Comparison of ENCODE assay signal across 1 cellular context in the genomic region with DNA sequence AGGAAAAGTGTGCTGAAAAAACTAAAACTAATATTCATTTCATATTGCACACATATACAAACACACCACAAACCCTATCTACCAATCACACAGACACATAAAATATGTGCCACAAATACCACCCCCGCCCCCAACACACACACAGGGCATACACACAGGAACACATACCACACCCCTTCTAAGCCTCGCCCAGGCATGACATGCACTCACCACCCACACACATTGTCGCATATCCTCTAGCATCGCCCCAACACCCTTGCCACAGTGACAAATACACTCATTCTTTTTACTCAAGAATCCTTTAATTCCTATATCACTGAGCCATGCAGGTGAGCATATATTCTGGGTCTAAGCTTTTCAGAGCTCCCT.
TF ChIP-seq lines count a peak whose summit lies in the region.

No MANE protein-coding gene starts in this region.

TF ChIP-seq in GM12878, 131 proteins besides CTCF, POLR2A, EP300 and RAD21 (continued from another document):
- TF ChIP-seq ZNF217 (IDR thresholded peaks at IDR 0.05) (no peak), JUND (IDR thresholded peaks at IDR 0.05; ENCODE audit: low read depth, low read length) (no peak), HDAC6 (IDR thresholded peaks at IDR 0.05; ENCODE audit: unreplicated experiment) (no peak), TCF7 (IDR thresholded peaks at IDR 0.05; ENCODE audit: borderline replicate concordance) (no peak), STAT1 (conservative IDR thresholded peaks at IDR 0.05) (no peak), MTA2 (IDR thresholded peaks at IDR 0.05; ENCODE audit: low read depth) (peak; percentile 47; the same call in 1 of the 2 replicates), KAT2A (conservative IDR thresholded peaks at IDR 0.05; ENCODE audit: control insufficient read depth, low read depth, low read length) (no peak), ZNF622 (IDR thresholded peaks at IDR 0.05) (no peak), JUNB (IDR thresholded peaks at IDR 0.05) (no peak), CBX3 (IDR thresholded peaks at IDR 0.05; ENCODE audit: borderline replicate concordance, low read depth) (no peak), SP1 (IDR thresholded peaks at IDR 0.05; ENCODE audit: low read depth, low read length) (no peak), SIN3A (IDR thresholded peaks at IDR 0.05; ENCODE audit: low read depth, low read length) (no peak), SPI1 (IDR thresholded peaks at IDR 0.05; ENCODE audit: borderline replicate concordance, insufficient read depth, low read depth, low read length) (no peak), NR2C2 (IDR thresholded peaks at IDR 0.05; ENCODE audit: borderline replicate concordance, control insufficient read depth, insufficient read length, low read depth) (no peak), SMAD5 (IDR thresholded peaks at IDR 0.05; ENCODE audit: low read depth) (no peak), SREBF2 (IDR thresholded peaks at IDR 0.05; ENCODE audit: low read length) (no peak)
- TF ChIP-seq, protein P1, sequence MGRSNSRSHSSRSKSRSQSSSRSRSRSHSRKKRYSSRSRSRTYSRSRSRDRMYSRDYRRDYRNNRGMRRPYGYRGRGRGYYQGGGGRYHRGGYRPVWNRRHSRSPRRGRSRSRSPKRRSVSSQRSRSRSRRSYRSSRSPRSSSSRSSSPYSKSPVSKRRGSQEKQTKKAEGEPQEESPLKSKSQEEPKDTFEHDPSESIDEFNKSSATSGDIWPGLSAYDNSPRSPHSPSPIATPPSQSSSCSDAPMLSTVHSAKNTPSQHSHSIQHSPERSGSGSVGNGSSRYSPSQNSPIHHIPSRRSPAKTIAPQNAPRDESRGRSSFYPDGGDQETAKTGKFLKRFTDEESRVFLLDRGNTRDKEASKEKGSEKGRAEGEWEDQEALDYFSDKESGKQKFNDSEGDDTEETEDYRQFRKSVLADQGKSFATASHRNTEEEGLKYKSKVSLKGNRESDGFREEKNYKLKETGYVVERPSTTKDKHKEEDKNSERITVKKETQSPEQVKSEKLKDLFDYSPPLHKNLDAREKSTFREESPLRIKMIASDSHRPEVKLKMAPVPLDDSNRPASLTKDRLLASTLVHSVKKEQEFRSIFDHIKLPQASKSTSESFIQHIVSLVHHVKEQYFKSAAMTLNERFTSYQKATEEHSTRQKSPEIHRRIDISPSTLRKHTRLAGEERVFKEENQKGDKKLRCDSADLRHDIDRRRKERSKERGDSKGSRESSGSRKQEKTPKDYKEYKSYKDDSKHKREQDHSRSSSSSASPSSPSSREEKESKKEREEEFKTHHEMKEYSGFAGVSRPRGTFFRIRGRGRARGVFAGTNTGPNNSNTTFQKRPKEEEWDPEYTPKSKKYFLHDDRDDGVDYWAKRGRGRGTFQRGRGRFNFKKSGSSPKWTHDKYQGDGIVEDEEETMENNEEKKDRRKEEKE (IDR thresholded peaks at IDR 0.05) = no peak
- TF ChIP-seq, protein P2, sequence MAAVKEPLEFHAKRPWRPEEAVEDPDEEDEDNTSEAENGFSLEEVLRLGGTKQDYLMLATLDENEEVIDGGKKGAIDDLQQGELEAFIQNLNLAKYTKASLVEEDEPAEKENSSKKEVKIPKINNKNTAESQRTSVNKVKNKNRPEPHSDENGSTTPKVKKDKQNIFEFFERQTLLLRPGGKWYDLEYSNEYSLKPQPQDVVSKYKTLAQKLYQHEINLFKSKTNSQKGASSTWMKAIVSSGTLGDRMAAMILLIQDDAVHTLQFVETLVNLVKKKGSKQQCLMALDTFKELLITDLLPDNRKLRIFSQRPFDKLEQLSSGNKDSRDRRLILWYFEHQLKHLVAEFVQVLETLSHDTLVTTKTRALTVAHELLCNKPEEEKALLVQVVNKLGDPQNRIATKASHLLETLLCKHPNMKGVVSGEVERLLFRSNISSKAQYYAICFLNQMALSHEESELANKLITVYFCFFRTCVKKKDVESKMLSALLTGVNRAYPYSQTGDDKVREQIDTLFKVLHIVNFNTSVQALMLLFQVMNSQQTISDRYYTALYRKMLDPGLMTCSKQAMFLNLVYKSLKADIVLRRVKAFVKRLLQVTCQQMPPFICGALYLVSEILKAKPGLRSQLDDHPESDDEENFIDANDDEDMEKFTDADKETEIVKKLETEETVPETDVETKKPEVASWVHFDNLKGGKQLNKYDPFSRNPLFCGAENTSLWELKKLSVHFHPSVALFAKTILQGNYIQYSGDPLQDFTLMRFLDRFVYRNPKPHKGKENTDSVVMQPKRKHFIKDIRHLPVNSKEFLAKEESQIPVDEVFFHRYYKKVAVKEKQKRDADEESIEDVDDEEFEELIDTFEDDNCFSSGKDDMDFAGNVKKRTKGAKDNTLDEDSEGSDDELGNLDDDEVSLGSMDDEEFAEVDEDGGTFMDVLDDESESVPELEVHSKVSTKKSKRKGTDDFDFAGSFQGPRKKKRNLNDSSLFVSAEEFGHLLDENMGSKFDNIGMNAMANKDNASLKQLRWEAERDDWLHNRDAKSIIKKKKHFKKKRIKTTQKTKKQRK (IDR thresholded peaks at IDR 0.05; ENCODE audit: low read depth, low read length) = no peak
- TF ChIP-seq, protein P3, sequence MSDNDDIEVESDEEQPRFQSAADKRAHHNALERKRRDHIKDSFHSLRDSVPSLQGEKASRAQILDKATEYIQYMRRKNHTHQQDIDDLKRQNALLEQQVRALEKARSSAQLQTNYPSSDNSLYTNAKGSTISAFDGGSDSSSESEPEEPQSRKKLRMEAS (IDR thresholded peaks at IDR 0.05; ENCODE audit: low read depth, low read length) = no peak
- TF ChIP-seq, protein P4, sequence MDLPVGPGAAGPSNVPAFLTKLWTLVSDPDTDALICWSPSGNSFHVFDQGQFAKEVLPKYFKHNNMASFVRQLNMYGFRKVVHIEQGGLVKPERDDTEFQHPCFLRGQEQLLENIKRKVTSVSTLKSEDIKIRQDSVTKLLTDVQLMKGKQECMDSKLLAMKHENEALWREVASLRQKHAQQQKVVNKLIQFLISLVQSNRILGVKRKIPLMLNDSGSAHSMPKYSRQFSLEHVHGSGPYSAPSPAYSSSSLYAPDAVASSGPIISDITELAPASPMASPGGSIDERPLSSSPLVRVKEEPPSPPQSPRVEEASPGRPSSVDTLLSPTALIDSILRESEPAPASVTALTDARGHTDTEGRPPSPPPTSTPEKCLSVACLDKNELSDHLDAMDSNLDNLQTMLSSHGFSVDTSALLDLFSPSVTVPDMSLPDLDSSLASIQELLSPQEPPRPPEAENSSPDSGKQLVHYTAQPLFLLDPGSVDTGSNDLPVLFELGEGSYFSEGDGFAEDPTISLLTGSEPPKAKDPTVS (IDR thresholded peaks at IDR 0.05; ENCODE audit: low read depth, low read length) = no peak
